Comparison of ENCODE assay signal across 8 cellular contexts in the genomic region with DNA sequence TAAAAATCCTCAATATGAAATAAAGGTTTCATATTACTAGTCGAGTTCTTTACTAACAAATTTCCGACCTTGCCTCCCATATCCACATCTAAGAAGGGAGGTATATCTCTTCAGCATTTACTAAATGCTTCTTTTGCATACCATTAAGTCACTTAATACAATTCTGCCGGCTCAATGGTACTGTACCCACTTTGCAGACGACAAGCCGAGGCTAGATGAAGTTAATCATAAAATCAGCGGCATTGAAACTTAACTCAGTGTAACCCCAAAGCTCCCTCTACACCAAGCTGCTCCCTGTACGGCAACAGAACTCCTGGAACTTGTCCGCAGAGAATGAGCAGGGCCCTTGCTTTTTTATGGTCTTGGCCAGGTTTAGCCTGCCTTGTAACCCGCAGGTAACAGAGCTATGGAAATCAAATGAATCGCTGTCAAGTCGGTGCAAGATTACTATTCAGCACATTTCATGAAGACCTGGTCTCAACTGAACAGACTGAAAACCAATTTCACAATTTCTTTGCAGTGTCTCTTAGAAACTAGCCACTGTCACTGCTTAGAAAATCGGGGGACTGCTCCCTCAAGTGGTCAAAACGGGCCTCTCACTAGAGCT. TPM values are rescaled to one million over a fixed set of nuclear protein-coding genes. Genes with fewer than 3 reads are reported as not detected.
A peak's percentile ranks its signal among the peaks of the same experiment; 100 is the strongest.
DNase-seq lines count a peak whose midpoint lies in the region; ATAC-seq lines count a peak whose summit lies in the region.

No MANE protein-coding gene starts in this region.

- peaks cover 0 to 27% (median 13%) of the 10 kb centered on the region in 5 donors for H3K36me3 Mint-ChIP-seq in naive thymus-derived CD4-positive, alpha-beta T cell

- H3K27me3 ChIP-seq in Karpas-422 (ENCODE audit: low read length), result no peaks in the 10 kb centered on the region
- H3K27me3 ChIP-seq in ectodermal cell (ENCODE audit: control insufficient read depth, insufficient read depth, low read length, poor library complexity, severe bottlenecking), result no peaks in the 10 kb centered on the region
- H3K27me3 ChIP-seq in naive thymus-derived CD4-positive, alpha-beta T cell (ENCODE audit: control insufficient read depth in 2 of 2, insufficient read depth in 2 of 2, low read length in 2 of 2), result no peaks in the 10 kb centered on the region

- peak overlapping the region; percentile 88 for H3K4me3 ChIP-seq in Karpas-422 (ENCODE audit: low read length)
- H3K4me3 ChIP-seq in ectodermal cell (ENCODE audit: insufficient read depth, low read depth, low read length), result peak overlapping the region; percentile 88
- peak overlapping the region; percentile 99 for H3K4me3 ChIP-seq in naive thymus-derived CD4-positive, alpha-beta T cell (ENCODE audit: low read length)

- H3K9me2 ChIP-seq in Karpas-422 (replicated peaks; ENCODE audit: insufficient read depth, low read length), result no peaks in the 10 kb centered on the region

- peaks cover 0 to 5% (median 0%) of the 10 kb centered on the region in 5 donors for H3K27me3 Mint-ChIP-seq in naive thymus-derived CD4-positive, alpha-beta T cell

- H3K79me2 ChIP-seq in Karpas-422 (ENCODE audit: low read length), result peaks cover 92% of the 10 kb centered on the region

- H4K20me1 ChIP-seq in Karpas-422 (ENCODE audit: insufficient read depth, low read depth, low read length), result peaks cover 7% of the 10 kb centered on the region

- no peak overlapping the region for H2AFZ ChIP-seq in Karpas-422 (ENCODE audit: low read length)

- intact Hi-C loops in naive thymus-derived CD4-positive, alpha-beta T cell (cut with micrococcal nuclease), result loop anchor here (1.0 to 10.0 kb wide), 22 partner anchors 22 to 1017 kb away; a partner anchor contains a TSS

- POLR2A ChIA-PET in naive thymus-derived CD4-positive, alpha-beta T cell (lab: Charles Lee), result interaction anchor here (1.1 to 3.1 kb wide), 3 partner anchors 252 to 398 kb away, joined by 3 to 29 read pairs (median 4); a partner anchor contains a TSS

- peak overlapping the region; percentile 95 to 99 (median 98) for H3K27ac Mint-ChIP-seq in naive thymus-derived CD4-positive, alpha-beta T cell

- peaks cover 19% of the 10 kb centered on the region; the same call in 1 of the 2 replicates for H3K36me3 ChIP-seq in Karpas-422 (ENCODE audit: insufficient read depth, low read length)
- H3K36me3 ChIP-seq in ectodermal cell (ENCODE audit: control insufficient read depth, insufficient read depth, low read length), result no peaks in the 10 kb centered on the region
- no peaks in the 10 kb centered on the region for H3K36me3 ChIP-seq in naive thymus-derived CD4-positive, alpha-beta T cell (ENCODE audit: control insufficient read depth in 2 of 3, insufficient read depth in 3 of 3, low read length in 3 of 3)

- ATAC-seq in GM19467 (IDR thresholded peaks at IDR 0.05; ENCODE audit: unreplicated experiment), result peak; percentile 4
- ATAC-seq in naive thymus-derived CD4-positive, alpha-beta T cell, result no peak

- DNase-seq in AG08395 (ENCODE audit: low spot score), result peak; percentile 21
- no peak for DNase-seq in Karpas-422
- no peak for DNase-seq in naive thymus-derived CD4-positive, alpha-beta T cell
- no peak for DNase-seq in GOT3 (lab: John Stamatoyannopoulos, UW)
- no peak for DNase-seq in inferior parietal cortex (ENCODE audit: extremely low spot score)
- DNase-seq in NCI-H1105 treated with DMSO at 0.1 percent for 48 hours (lab: John Stamatoyannopoulos, UW), result no peak

- CTCF ChIA-PET in naive thymus-derived CD4-positive, alpha-beta T cell (lab: Charles Lee), result interaction anchor here (0.5 to 2.9 kb wide), 11 partner anchors 8 to 422 kb away, joined by 3 to 25 read pairs (median 4); no protein-coding TSS in a partner anchor

- H3K27ac ChIP-seq in Karpas-422 (ENCODE audit: low read length), result peak overlapping the region; percentile 51
- peak overlapping the region; percentile 19 for H3K27ac ChIP-seq in ectodermal cell (ENCODE audit: insufficient read depth, low read depth, low read length, poor library complexity, severe bottlenecking)
- H3K27ac ChIP-seq in naive thymus-derived CD4-positive, alpha-beta T cell (ENCODE audit: low read depth, low read length), result peak overlapping the region; percentile 70

- H3K4me1 ChIP-seq in Karpas-422 (ENCODE audit: low read length), result peaks cover 59% of the 10 kb centered on the region
- H3K4me1 ChIP-seq in ectodermal cell (ENCODE audit: control insufficient read depth, insufficient read depth, low read length), result peaks cover 18% of the 10 kb centered on the region
- peaks cover 20 to 22% of the 10 kb centered on the region in 2 donors for H3K4me1 ChIP-seq in naive thymus-derived CD4-positive, alpha-beta T cell (ENCODE audit: control insufficient read depth in 2 of 2, insufficient read depth in 2 of 2, low read length in 2 of 2)

- H3K9me3 ChIP-seq in Karpas-422 (ENCODE audit: low read length), result no peaks in the 10 kb centered on the region
- no peaks in the 10 kb centered on the region for H3K9me3 ChIP-seq in ectodermal cell (ENCODE audit: control insufficient read depth, low read length)
- no peaks in the 10 kb centered on the region for H3K9me3 ChIP-seq in naive thymus-derived CD4-positive, alpha-beta T cell (ENCODE audit: control insufficient read depth in 2 of 3, low read length in 3 of 3)

- H3K4me3 Mint-ChIP-seq in naive thymus-derived CD4-positive, alpha-beta T cell, result peak overlapping the region; percentile 86 to 100 (median 98)

- H3K9me3 Mint-ChIP-seq in naive thymus-derived CD4-positive, alpha-beta T cell, result peaks cover 0 to 5% (median 0%) of the 10 kb centered on the region in 11 donors

- H3K4me1 Mint-ChIP-seq in naive thymus-derived CD4-positive, alpha-beta T cell, result peaks cover 18 to 67% (median 55%) of the 10 kb centered on the region in 7 donors

- H3K4me2 ChIP-seq in Karpas-422 (ENCODE audit: low read depth, low read length, poor library complexity, severe bottlenecking), result peak overlapping the region; percentile 97

- peak overlapping the region; percentile 81 for H3K9ac ChIP-seq in Karpas-422 (ENCODE audit: low read length)

- 8 to 11% methylated on average over 13 of the region's 13 CpGs for WGBS in ectodermal cell, 2 experiments

RNA-seq across cellular contexts. Expression of a gene that starts 0.7 kb away (rescaled TPM):
- total RNA-seq in Karpas-422 (2014; rRNA removed; shearing (Covaris generic); ENCODE audit: low replicate concordance), result 22.4 and 38.3 TPM in 2 replicates
- polyA plus RNA-seq in ectodermal cell (2013, experiment 1 of 4), result 29.4 TPM
- polyA plus RNA-seq in ectodermal cell (2013, experiment 2 of 4), result 29.7 TPM
- 20.7 TPM for polyA plus RNA-seq in ectodermal cell (2013, experiment 3 of 4)
- 21.0 TPM for polyA plus RNA-seq in ectodermal cell (2013, experiment 4 of 4)
- total RNA-seq in naive thymus-derived CD4-positive, alpha-beta T cell, result 10 to 100 TPM in 1 of 5 experiments, 1 to 10 TPM in 4; 7.3 to 33.5 (median 8.6) TPM
- polyA plus RNA-seq in naive thymus-derived CD4-positive, alpha-beta T cell, result 1 to 10 TPM; 8.3 to 9.9 TPM

RNA-seq across cellular contexts. Expression of a gene that starts 0.9 kb away (rescaled TPM):
- 10.4 and 13.5 TPM in 2 replicates for total RNA-seq in Karpas-422 (2014; rRNA removed; shearing (Covaris generic); ENCODE audit: low replicate concordance)
- polyA plus RNA-seq in ectodermal cell (2013, experiment 1 of 4), result 63.2 TPM
- polyA plus RNA-seq in ectodermal cell (2013, experiment 2 of 4), result 59.2 TPM
- polyA plus RNA-seq in ectodermal cell (2013, experiment 3 of 4), result 44.7 TPM
- polyA plus RNA-seq in ectodermal cell (2013, experiment 4 of 4), result 39.1 TPM
- total RNA-seq in naive thymus-derived CD4-positive, alpha-beta T cell, result 10 to 100 TPM in 1 of 5 experiments, 1 to 10 TPM in 1, under 1 TPM in 3; 0.27 to 63.0 (median 0.78) TPM
- under 1 TPM; 0.37 to 0.54 TPM for polyA plus RNA-seq in naive thymus-derived CD4-positive, alpha-beta T cell

Comparison
In these comparisons a context has a peak if more than half of its experiments do, and no peak if none do; other contexts are left out.
1. H3K27ac ChIP-seq: peak in every context shown above with its lines; median percentile 70 in naive thymus-derived CD4-positive, alpha-beta T cell; 51 in Karpas-422; 19 in ectodermal cell.